In the genomic region with DNA sequence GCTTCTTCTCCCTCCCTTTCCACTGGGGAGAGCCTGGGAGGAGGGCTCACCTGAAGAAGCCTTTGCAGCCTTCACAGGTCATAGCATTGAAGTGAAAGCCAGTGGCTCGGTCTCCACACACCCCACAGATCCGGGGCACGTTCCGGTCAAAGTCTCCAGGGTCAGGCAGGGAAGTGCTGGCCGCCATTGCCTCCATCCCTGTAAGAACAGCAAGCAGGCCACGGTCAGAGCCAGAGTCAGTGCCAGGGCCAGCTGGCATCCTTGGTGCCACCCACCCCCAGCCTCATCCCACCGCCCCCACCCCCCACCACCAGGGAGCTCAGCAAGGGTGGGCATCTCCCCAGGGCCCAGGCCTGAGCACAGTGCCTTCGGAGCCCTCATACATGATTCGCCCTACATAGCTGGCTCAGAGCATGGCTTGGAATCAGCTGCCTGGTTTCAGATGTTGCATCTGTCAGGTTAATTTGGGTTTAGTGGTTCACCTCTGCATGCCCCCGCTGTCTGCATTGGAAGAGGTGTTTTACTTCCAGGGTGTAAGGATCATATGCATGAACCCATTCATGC, we compare ENCODE assay signal across 24 cellular contexts. TPM values are rescaled to one million over a fixed set of nuclear protein-coding genes. Genes with fewer than 3 reads are reported as not detected.
"Had no signal": no experiment of that assay in that cellular context is flagged by ENCODE, and none has a peak within 500 bp of the region (broad histone marks: within the 10 kb centered on the region; RNA-seq: fewer than 3 reads in every experiment).

No MANE protein-coding gene starts in this region.

- ATAC-seq: activated CD4-positive, CD25-positive, alpha-beta regulatory T cell treated with anti-CD3 and anti-CD28 coated beads, Interleukin-2, amount 50 U/mL, for 24 hours; activated CD8-positive, alpha-beta memory T cell treated with anti-CD3 and anti-CD28 coated beads, Interleukin-2, amount 10 ng/mL, durations not matched to agents 7 days and 5 days; naive thymus-derived CD8-positive, alpha-beta T cell; pancreas; sciatic nerve; stimulated activated memory B cell treated with anti-CD40 and anti-IgM and Interleukin-4, amounts not matched to agents 10 μg/mL and 1 μg/mL and 100 μg/mL, for 72 hours had no signal

- DNase-seq: activated CD4-positive, alpha-beta T cell treated with anti-CD3 and anti-CD28 coated beads, Interleukin-2, amount 50 U/mL, for 4 hours; activated CD8-positive, alpha-beta memory T cell treated with anti-CD3 and anti-CD28 coated beads, Interleukin-2, amount 10 ng/mL, durations not matched to agents 7 days and 5 days; activated naive CD4-positive, alpha-beta T cell treated with Interleukin-2 at 50 U/mL for 16 hours; anterior cingulate cortex; central memory CD4-positive, alpha-beta T cell; erythroblast; head of caudate nucleus; left ventricle myocardium inferior; naive thymus-derived CD8-positive, alpha-beta T cell; pancreas; SHP77; stimulated activated CD4-positive, alpha-beta T cell treated with anti-CD3 and anti-CD28 coated beads, Interleukin-4, amount 100 ng/mL, for 24 hours had no signal

- H3K27me3 Mint-ChIP-seq: activated CD8-positive, alpha-beta memory T cell treated with anti-CD3 and anti-CD28 coated beads, Interleukin-2, amount 10 ng/mL, durations not matched to agents 7 days and 5 days had no signal

- H3K36me3 ChIP-seq: left ventricle myocardium inferior, pancreas, tibial nerve had no signal

- H3K27ac Mint-ChIP-seq: activated CD8-positive, alpha-beta memory T cell treated with anti-CD3 and anti-CD28 coated beads, Interleukin-2, amount 10 ng/mL, durations not matched to agents 7 days and 5 days; brain; memory B cell; stimulated activated memory B cell treated with anti-CD40 and anti-IgM and Interleukin-4, amounts not matched to agents 10 μg/mL and 1 μg/mL and 100 μg/mL, for 72 hours had no signal

- H3K27ac ChIP-seq: left ventricle myocardium inferior, neutrophil, pancreas, SK-N-MC, tibial nerve had no signal

- FAIRE-seq: colon, endometrium, frontal cortex, pancreas, urothelium cell line had no signal

- H3K4me3 Mint-ChIP-seq: activated CD8-positive, alpha-beta memory T cell treated with anti-CD3 and anti-CD28 coated beads, Interleukin-2, amount 10 ng/mL, durations not matched to agents 7 days and 5 days; brain; memory B cell; naive thymus-derived CD8-positive, alpha-beta T cell; stimulated activated memory B cell treated with anti-CD40 and anti-IgM and Interleukin-4, amounts not matched to agents 10 μg/mL and 1 μg/mL and 100 μg/mL, for 72 hours had no signal

- H3K9me3 Mint-ChIP-seq: brain; memory B cell; naive thymus-derived CD8-positive, alpha-beta T cell; stimulated activated memory B cell treated with anti-CD40 and anti-IgM and Interleukin-4, amounts not matched to agents 10 μg/mL and 1 μg/mL and 100 μg/mL, for 72 hours had no signal

- H3K9me3 ChIP-seq: left ventricle myocardium inferior, neutrophil, pancreas, tibial nerve had no signal

- H3K4me3 ChIP-seq: left ventricle myocardium inferior, pancreas, SK-N-MC, tibial nerve had no signal

- H3K27me3 ChIP-seq: neutrophil, pancreas, tibial nerve had no signal

- H3K36me3 Mint-ChIP-seq: brain; memory B cell; naive thymus-derived CD8-positive, alpha-beta T cell had no signal

RNA-seq across cellular contexts. Expression of gene VDR, which starts 25.8 kb away (rescaled TPM):
- total RNA-seq: frontal cortex had no signal
- polyA plus RNA-seq: naive thymus-derived CD8-positive, alpha-beta T cell had no signal
